ENCODE assay signal across 20 cellular contexts in genomic region chr2:84918430-84918829, GRCh38. TPM values are rescaled to one million over a fixed set of nuclear protein-coding genes. Genes with fewer than 3 reads are reported as not detected.
DNase-seq lines count a peak whose midpoint lies in the region; ATAC-seq and TF ChIP-seq lines count a peak whose summit lies in the region.
"Had no signal": no experiment of that assay in that cellular context is flagged by ENCODE, and none has a peak within 500 bp of the region (broad histone marks: within the 10 kb centered on the region; RNA-seq: fewer than 3 reads in every experiment).

No MANE protein-coding gene starts in this region.

- H3K9ac ChIP-seq in colonic mucosa (ENCODE audit: low read depth in 2 of 2, low read length in 2 of 2): no peak overlapping the region

- no peak overlapping the region for H3K27ac ChIP-seq in colonic mucosa

- H3K4me3 Mint-ChIP-seq in activated CD8-positive, alpha-beta T cell treated with anti-CD3 and anti-CD28 coated beads for 36 hours: peak overlapping the region; percentile 11
- no peak overlapping the region for H3K4me3 Mint-ChIP-seq in activated CD8-positive, alpha-beta T cell treated with anti-CD3 and anti-CD28 coated beads, Interleukin-2, amount 10 ng/mL, durations not matched to agents 7 days and 5 days
- H3K4me3 Mint-ChIP-seq in Calu3 (ENCODE audit: low read depth, unreplicated experiment) (no peak overlapping the region), osteocyte (ENCODE audit: unreplicated experiment) (no peak overlapping the region)
- peak overlapping the region; percentile 5 for H3K4me3 Mint-ChIP-seq in activated naive CD8-positive, alpha-beta T cell treated with anti-CD3 and anti-CD28 coated beads, Interleukin-2, amount 10 ng/mL, durations not matched to agents 7 days and 5 days

- CTCF ChIA-PET in activated CD8-positive, alpha-beta T cell treated with anti-CD3 and anti-CD28 coated beads for 36 hours (lab: Charles Lee): interaction anchor here (1.6 to 2.8 kb wide), 4 partner anchors 7 to 97 kb away, joined by 4 to 15 read pairs (median 10); no protein-coding TSS in a partner anchor
- CTCF ChIA-PET in activated CD8-positive, alpha-beta T cell treated with anti-CD3 and anti-CD28 coated beads, Interleukin-2, amount 10 ng/mL, durations not matched to agents 7 days and 5 days (lab: Charles Lee): interaction anchor here (0.8 to 10.4 kb wide), 4 partner anchors 12 to 39 kb away, joined by 3 to 397 read pairs (median 12); partner anchors contain the start of genes TMSB10 and TRABD2A
- CTCF ChIA-PET in Calu3 (lab: Charles Lee): no interaction called here

- H3K4me3 ChIP-seq in colonic mucosa: no peak overlapping the region
- H3K4me3 ChIP-seq: dorsolateral prefrontal cortex, transverse colon had no signal

- peaks cover 39% of the 10 kb centered on the region for H3K4me1 Mint-ChIP-seq in activated CD8-positive, alpha-beta T cell treated with anti-CD3 and anti-CD28 coated beads for 36 hours (ENCODE audit: low read depth)
- H3K4me1 Mint-ChIP-seq in activated CD8-positive, alpha-beta T cell treated with anti-CD3 and anti-CD28 coated beads, Interleukin-2, amount 10 ng/mL, durations not matched to agents 7 days and 5 days (ENCODE audit: low read depth): peaks cover 40% of the 10 kb centered on the region
- H3K4me1 Mint-ChIP-seq in Calu3 (ENCODE audit: low read depth, unreplicated experiment) (peaks cover 17% of the 10 kb centered on the region), osteocyte (ENCODE audit: unreplicated experiment) (peaks cover 19% of the 10 kb centered on the region)
- H3K4me1 Mint-ChIP-seq in activated naive CD8-positive, alpha-beta T cell treated with anti-CD3 and anti-CD28 coated beads, Interleukin-2, amount 10 ng/mL, durations not matched to agents 7 days and 5 days: peaks cover 29% of the 10 kb centered on the region

- peak overlapping the region; percentile 96 for H3K27ac Mint-ChIP-seq in activated CD8-positive, alpha-beta T cell treated with anti-CD3 and anti-CD28 coated beads for 36 hours
- H3K27ac Mint-ChIP-seq in activated CD8-positive, alpha-beta T cell treated with anti-CD3 and anti-CD28 coated beads, Interleukin-2, amount 10 ng/mL, durations not matched to agents 7 days and 5 days: no peak overlapping the region
- H3K27ac Mint-ChIP-seq in Calu3 (ENCODE audit: unreplicated experiment): peak overlapping the region; percentile 47
- H3K27ac Mint-ChIP-seq in activated naive CD8-positive, alpha-beta T cell treated with anti-CD3 and anti-CD28 coated beads, Interleukin-2, amount 10 ng/mL, durations not matched to agents 7 days and 5 days: peak overlapping the region; percentile 81
- peak overlapping the region; percentile 98 for H3K27ac Mint-ChIP-seq in osteocyte (ENCODE audit: unreplicated experiment)

- H3K4me1 ChIP-seq in colonic mucosa: no peaks in the 10 kb centered on the region

- no peaks in the 10 kb centered on the region for H3K36me3 ChIP-seq in colonic mucosa
- H3K36me3 ChIP-seq: transverse colon had no signal

- intact Hi-C loops in activated CD8-positive, alpha-beta T cell treated with anti-CD3 and anti-CD28 coated beads for 36 hours (cut with micrococcal nuclease): no loop called here
- intact Hi-C loops in Calu3 (cut with micrococcal nuclease; ENCODE audit: unreplicated experiment): no loop called here
- intact Hi-C loops in colonic mucosa (cut with DNase I): no loop called here

- no peaks in the 10 kb centered on the region for H3K9me3 ChIP-seq in colonic mucosa
- H3K9me3 ChIP-seq: transverse colon had no signal

- H3K27me3 Mint-ChIP-seq in activated CD8-positive, alpha-beta T cell treated with anti-CD3 and anti-CD28 coated beads for 36 hours: no peaks in the 10 kb centered on the region
- no peaks in the 10 kb centered on the region for H3K27me3 Mint-ChIP-seq in activated CD8-positive, alpha-beta T cell treated with anti-CD3 and anti-CD28 coated beads, Interleukin-2, amount 10 ng/mL, durations not matched to agents 7 days and 5 days (ENCODE audit: low read depth)
- H3K27me3 Mint-ChIP-seq in Calu3 (ENCODE audit: unreplicated experiment) (no peaks in the 10 kb centered on the region), osteocyte (ENCODE audit: unreplicated experiment) (no peaks in the 10 kb centered on the region)
- H3K27me3 Mint-ChIP-seq in activated naive CD8-positive, alpha-beta T cell treated with anti-CD3 and anti-CD28 coated beads, Interleukin-2, amount 10 ng/mL, durations not matched to agents 7 days and 5 days: no peaks in the 10 kb centered on the region
- H3K27me3 Mint-ChIP-seq: IgD-negative memory B cell had no signal

- POLR2A ChIA-PET in activated CD8-positive, alpha-beta T cell treated with anti-CD3 and anti-CD28 coated beads for 36 hours (lab: Charles Lee): interaction anchor here (1.0 to 10.8 kb wide), 4 partner anchors 12 to 38 kb away, joined by 3 to 170 read pairs (median 15); partner anchors contain the start of genes TMSB10 and TRABD2A
- POLR2A ChIA-PET in activated CD8-positive, alpha-beta T cell treated with anti-CD3 and anti-CD28 coated beads, Interleukin-2, amount 10 ng/mL, durations not matched to agents 7 days and 5 days (lab: Charles Lee): interaction anchor here (3.0 kb wide), 1 partner anchor 11 kb away, joined by 48 read pairs; no protein-coding TSS in a partner anchor
- POLR2A ChIA-PET in activated naive CD8-positive, alpha-beta T cell treated with anti-CD3 and anti-CD28 coated beads, Interleukin-2, amount 10 ng/mL, durations not matched to agents 7 days and 5 days (lab: Charles Lee): interaction anchor here (1.3 to 6.7 kb wide), 4 partner anchors 8 to 30 kb away, joined by 3 to 81 read pairs (median 14); partner anchors contain the start of gene TMSB10

- H3K27me3 ChIP-seq in colonic mucosa: no peaks in the 10 kb centered on the region
- H3K27me3 ChIP-seq: dorsolateral prefrontal cortex, transverse colon had no signal

- H3K36me3 Mint-ChIP-seq in activated CD8-positive, alpha-beta T cell treated with anti-CD3 and anti-CD28 coated beads for 36 hours (ENCODE audit: low read depth): no peaks in the 10 kb centered on the region
- H3K36me3 Mint-ChIP-seq in activated CD8-positive, alpha-beta T cell treated with anti-CD3 and anti-CD28 coated beads, Interleukin-2, amount 10 ng/mL, durations not matched to agents 7 days and 5 days (ENCODE audit: low read depth): no peaks in the 10 kb centered on the region
- peaks cover 12% of the 10 kb centered on the region for H3K36me3 Mint-ChIP-seq in Calu3 (ENCODE audit: insufficient read depth, unreplicated experiment)
- H3K36me3 Mint-ChIP-seq in activated naive CD8-positive, alpha-beta T cell treated with anti-CD3 and anti-CD28 coated beads, Interleukin-2, amount 10 ng/mL, durations not matched to agents 7 days and 5 days: peaks cover 5% of the 10 kb centered on the region
- H3K36me3 Mint-ChIP-seq in osteocyte (ENCODE audit: unreplicated experiment): no peaks in the 10 kb centered on the region

- H3K9me3 Mint-ChIP-seq in activated CD8-positive, alpha-beta T cell treated with anti-CD3 and anti-CD28 coated beads for 36 hours: no peaks in the 10 kb centered on the region
- no peaks in the 10 kb centered on the region for H3K9me3 Mint-ChIP-seq in activated CD8-positive, alpha-beta T cell treated with anti-CD3 and anti-CD28 coated beads, Interleukin-2, amount 10 ng/mL, durations not matched to agents 7 days and 5 days (ENCODE audit: insufficient read depth)
- H3K9me3 Mint-ChIP-seq in Calu3 (ENCODE audit: low read depth, unreplicated experiment): no peaks in the 10 kb centered on the region
- H3K9me3 Mint-ChIP-seq in activated naive CD8-positive, alpha-beta T cell treated with anti-CD3 and anti-CD28 coated beads, Interleukin-2, amount 10 ng/mL, durations not matched to agents 7 days and 5 days: peaks cover 3% of the 10 kb centered on the region
- no peaks in the 10 kb centered on the region for H3K9me3 Mint-ChIP-seq in osteocyte (ENCODE audit: unreplicated experiment)
- H3K9me3 Mint-ChIP-seq: IgD-negative memory B cell had no signal

- no peak for DNase-seq in activated CD8-positive, alpha-beta T cell treated with anti-CD3 and anti-CD28 coated beads for 36 hours
- DNase-seq in activated CD8-positive, alpha-beta T cell treated with anti-CD3 and anti-CD28 coated beads, Interleukin-2, amount 10 ng/mL, durations not matched to agents 7 days and 5 days: no peak
- DNase-seq in Calu3 (no peak), osteocyte (ENCODE audit: extremely low spot score, unreplicated experiment) (no peak), NCI-H146 treated with DMSO at 0.1 percent for 48 hours (lab: John Stamatoyannopoulos, UW; ENCODE audit: unreplicated experiment) (no peak), colonic mucosa (no peak)
- no peak for DNase-seq in activated naive CD8-positive, alpha-beta T cell treated with anti-CD3 and anti-CD28 coated beads, Interleukin-2, amount 10 ng/mL, durations not matched to agents 7 days and 5 days
- DNase-seq: ACHN; activated CD4-positive, alpha-beta T cell treated with anti-CD3 and anti-CD28 coated beads for 1 hour; DMS 273 treated with DMSO at 0.1 percent for 48 hours; dorsolateral prefrontal cortex; kidney; midbrain; MV-4-11; occipital lobe; stimulated activated CD4-positive, alpha-beta T cell treated with anti-CD3 and anti-CD28 coated beads, Interleukin-4, amount 100 ng/mL, for 24 hours; T-helper 9 cell; transverse colon had no signal

- ATAC-seq in activated CD8-positive, alpha-beta T cell treated with anti-CD3 and anti-CD28 coated beads for 36 hours: no peak
- no peak for ATAC-seq in activated CD8-positive, alpha-beta T cell treated with anti-CD3 and anti-CD28 coated beads, Interleukin-2, amount 10 ng/mL, durations not matched to agents 7 days and 5 days
- ATAC-seq in activated naive CD8-positive, alpha-beta T cell treated with anti-CD3 and anti-CD28 coated beads, Interleukin-2, amount 10 ng/mL, durations not matched to agents 7 days and 5 days (ENCODE audit: low read depth): no peak
- ATAC-seq in HG02970 (IDR thresholded peaks at IDR 0.05; ENCODE audit: low FRiP score, unreplicated experiment): no peak

- no peak for TF ChIP-seq CTCF in activated CD8-positive, alpha-beta T cell treated with anti-CD3 and anti-CD28 coated beads for 36 hours (IDR thresholded peaks at IDR 0.05)
- TF ChIP-seq CTCF in Calu3 (IDR thresholded peaks at IDR 0.05; ENCODE audit: unreplicated experiment): no peak
- no peak for TF ChIP-seq CTCF in osteocyte (IDR thresholded peaks at IDR 0.05)
- no peak for TF ChIP-seq CTCF in colonic mucosa (IDR thresholded peaks at IDR 0.05)

- no TSS peak for BruUV-seq in Calu3 (replicated peaks; lab: Mats Ljungman, UMichigan)

RNA-seq across cellular contexts. Expression of gene TMSB10, which starts 13.0 kb away (rescaled TPM):
- total RNA-seq in activated CD8-positive, alpha-beta T cell treated with anti-CD3 and anti-CD28 coated beads for 36 hours: 1,000 to 10,000 TPM; 2,035 to 2,060 TPM
- 1,000 to 10,000 TPM; 4,520 to 4,885 TPM for total RNA-seq in activated CD8-positive, alpha-beta T cell treated with anti-CD3 and anti-CD28 coated beads, Interleukin-2, amount 10 ng/mL, durations not matched to agents 7 days and 5 days
- total RNA-seq in Calu3 (2022) (1,316 and 1,437 TPM in 2 replicates), osteocyte (2,436 and 2,534 TPM in 2 replicates), colonic mucosa (1,000 to 10,000 TPM; 2,226 to 3,150 TPM)
- total RNA-seq in activated naive CD8-positive, alpha-beta T cell treated with anti-CD3 and anti-CD28 coated beads, Interleukin-2, amount 10 ng/mL, durations not matched to agents 7 days and 5 days: 1,000 to 10,000 TPM; 4,217 to 4,653 TPM

RNA-seq across cellular contexts. Expression of gene TRABD2A, which starts 37.5 kb away (rescaled TPM):
- total RNA-seq in activated CD8-positive, alpha-beta T cell treated with anti-CD3 and anti-CD28 coated beads for 36 hours: 10 to 100 TPM; 56.3 to 56.4 TPM
- 10 to 100 TPM; 71.9 to 73.2 TPM for total RNA-seq in activated CD8-positive, alpha-beta T cell treated with anti-CD3 and anti-CD28 coated beads, Interleukin-2, amount 10 ng/mL, durations not matched to agents 7 days and 5 days
- total RNA-seq in Calu3 (2022) (0.68 and 1.2 TPM in 2 replicates), osteocyte (0.21 and 0.99 TPM in 2 replicates), colonic mucosa (100 to 1,000 TPM in 1 of 2 donors, 10 to 100 TPM in 1; 88.1 to 158 TPM)
- 10 to 100 TPM; 81.1 to 85.5 TPM for total RNA-seq in activated naive CD8-positive, alpha-beta T cell treated with anti-CD3 and anti-CD28 coated beads, Interleukin-2, amount 10 ng/mL, durations not matched to agents 7 days and 5 days

RNA-seq across cellular contexts. Expression of gene KCMF1, which starts 52.5 kb away (rescaled TPM):
- total RNA-seq in activated CD8-positive, alpha-beta T cell treated with anti-CD3 and anti-CD28 coated beads for 36 hours: 100 to 1,000 TPM; 101 to 105 TPM
- 10 to 100 TPM; 88.9 to 92.5 TPM for total RNA-seq in activated CD8-positive, alpha-beta T cell treated with anti-CD3 and anti-CD28 coated beads, Interleukin-2, amount 10 ng/mL, durations not matched to agents 7 days and 5 days
- total RNA-seq in Calu3 (2022): 68.0 and 69.8 TPM in 2 replicates
- 10 to 100 TPM; 79.3 to 81.0 TPM for total RNA-seq in activated naive CD8-positive, alpha-beta T cell treated with anti-CD3 and anti-CD28 coated beads, Interleukin-2, amount 10 ng/mL, durations not matched to agents 7 days and 5 days
- total RNA-seq in osteocyte: 67.2 and 73.2 TPM in 2 replicates
- 100 to 1,000 TPM in 1 of 2 donors, 10 to 100 TPM in 1; 96.2 to 118 TPM for total RNA-seq in colonic mucosa

Comparison
In these comparisons a context has a peak if more than half of its experiments do, and no peak if none do; other contexts are left out.
1. H3K4me3 Mint-ChIP-seq: peak in activated CD8-positive, alpha-beta T cell treated with anti-CD3 and anti-CD28 coated beads for 36 hours (single experiment) and activated naive CD8-positive, alpha-beta T cell treated with anti-CD3 and anti-CD28 coated beads, Interleukin-2, amount 10 ng/mL, durations not matched to agents 7 days and 5 days (single experiment); none in activated CD8-positive, alpha-beta T cell treated with anti-CD3 and anti-CD28 coated beads, Interleukin-2, amount 10 ng/mL, durations not matched to agents 7 days and 5 days (single experiment), Calu3 (single experiment) and osteocyte (single experiment).
2. RNA of gene TRABD2A, which starts 37.5 kb away (total RNA-seq): 88.1 to 158 TPM in colonic mucosa, 81.1 to 85.5 TPM in activated naive CD8-positive, alpha-beta T cell treated with anti-CD3 and anti-CD28 coated beads, Interleukin-2, amount 10 ng/mL, durations not matched to agents 7 days and 5 days, 71.9 to 73.2 TPM in activated CD8-positive, alpha-beta T cell treated with anti-CD3 and anti-CD28 coated beads, Interleukin-2, amount 10 ng/mL, durations not matched to agents 7 days and 5 days and 56.3 to 56.4 TPM in activated CD8-positive, alpha-beta T cell treated with anti-CD3 and anti-CD28 coated beads for 36 hours; 0.21 to 0.99 TPM in osteocyte and 0.68 to 1.2 TPM in Calu3; every median in the first group is over 10 times any median in the second.